In genomic region chr21:36744190-36744559, GRCh38 we compare ENCODE assay signal across 22 cellular contexts. TPM values are rescaled to one million over a fixed set of nuclear protein-coding genes. Genes with fewer than 3 reads are reported as not detected.
DNase-seq lines count a peak whose midpoint lies in the region; ATAC-seq, FAIRE-seq and TF ChIP-seq lines count a peak whose summit lies in the region.
"Had no signal": no experiment of that assay in that cellular context is flagged by ENCODE, and none has a peak within 500 bp of the region (broad histone marks: within the 10 kb centered on the region; RNA-seq: fewer than 3 reads in every experiment).

No MANE protein-coding gene starts in this region.

- no peaks in the 10 kb centered on the region for H3K36me3 Mint-ChIP-seq in astrocyte (ENCODE audit: low read depth, unreplicated experiment)
- H3K36me3 Mint-ChIP-seq in glutamatergic neuron (ENCODE audit: unreplicated experiment): no peaks in the 10 kb centered on the region

- no peak overlapping the region for H4K91ac ChIP-seq in IMR-90 (ENCODE audit: insufficient read depth, low read depth, low read length)

- no peak for FAIRE-seq in astrocyte (lab: Jason Lieb, UNC)
- no peak for FAIRE-seq in small intestine (lab: Jason Lieb, UNC)
- FAIRE-seq: A204.1, GM12878, H54, HepG2 had no signal

- peaks cover 2% of the 10 kb centered on the region for H3K4me1 Mint-ChIP-seq in astrocyte (ENCODE audit: low read depth, unreplicated experiment)
- peaks cover 4% of the 10 kb centered on the region for H3K4me1 Mint-ChIP-seq in glutamatergic neuron (ENCODE audit: low read depth, unreplicated experiment)

- ATAC-seq in IMR-90 (ENCODE audit: low read depth) (no peak), GM18868 (IDR thresholded peaks at IDR 0.05; ENCODE audit: unreplicated experiment) (no peak)
- ATAC-seq: GM12878, HepG2 had no signal

- peaks cover 2% of the 10 kb centered on the region; the same call in 1 of the 2 replicates for H3K36me3 ChIP-seq in IMR-90 (ENCODE audit: control insufficient read depth, insufficient read depth, low read length)
- H3K36me3 ChIP-seq in astrocyte (ENCODE audit: insufficient read depth, low read length): no peaks in the 10 kb centered on the region
- H3K36me3 ChIP-seq in small intestine (ENCODE audit: control insufficient read depth in 2 of 2, insufficient read depth in 2 of 2, low read length in 2 of 2): no peaks in the 10 kb centered on the region
- H3K36me3 ChIP-seq: BLaER1 had no signal

- H3K9me3 Mint-ChIP-seq in astrocyte (ENCODE audit: unreplicated experiment): peaks cover 1% of the 10 kb centered on the region
- peaks cover 11% of the 10 kb centered on the region for H3K9me3 Mint-ChIP-seq in glutamatergic neuron (ENCODE audit: unreplicated experiment)
- H3K9me3 Mint-ChIP-seq: CD4-positive, alpha-beta memory T cell; HFFc6 had no signal

- H3K56ac ChIP-seq in IMR-90 (ENCODE audit: extremely low read depth, insufficient read depth, low read length): no peak overlapping the region

- H3K4me3 ChIP-seq in IMR-90 (ENCODE audit: insufficient read depth, low read depth, low read length) (no peak overlapping the region), astrocyte (ENCODE audit: insufficient read depth, low read depth, low read length) (no peak overlapping the region), epithelial cell of proximal tubule (ENCODE audit: low read depth, low read length) (peak overlapping the region; percentile 8), small intestine (ENCODE audit: low read depth in 1 of 2, low read length in 2 of 2) (no peak overlapping the region)
- H3K4me3 ChIP-seq: BLaER1, GM12878, GM23248 had no signal

- H2AFZ ChIP-seq in IMR-90 (replicated peaks; ENCODE audit: low read length, poor library complexity) (peak overlapping the region; percentile 64), astrocyte (ENCODE audit: low read depth, low read length) (peak overlapping the region; percentile 34)
- H2AFZ ChIP-seq: GM23248 had no signal

- no peak overlapping the region for H3K4me3 Mint-ChIP-seq in astrocyte (ENCODE audit: unreplicated experiment)
- no peak overlapping the region for H3K4me3 Mint-ChIP-seq in glutamatergic neuron (ENCODE audit: unreplicated experiment)
- H3K4me3 Mint-ChIP-seq: CD4-positive, alpha-beta memory T cell; HFFc6 had no signal

- no peaks in the 10 kb centered on the region for H3K79me1 ChIP-seq in IMR-90 (ENCODE audit: low read depth in 1 of 2, low read length in 2 of 2)

- 0 out of 2 replicates have a peak, but pooled peaks cover 2% of the 10 kb centered on the region for H3K9me1 ChIP-seq in IMR-90 (ENCODE audit: insufficient read depth, low read length)

- H3K9me3 ChIP-seq in IMR-90 (ENCODE audit: control insufficient read depth, insufficient read depth, low read length) (no peaks in the 10 kb centered on the region), astrocyte (ENCODE audit: insufficient read depth, low read depth, low read length) (no peaks in the 10 kb centered on the region), small intestine (ENCODE audit: control insufficient read depth, low read depth) (no peaks in the 10 kb centered on the region)

- in situ Hi-C loops in IMR-90 (cut with MboI; ENCODE audit: low sequenced_read_pairs): loop anchor here (5.0 kb wide), 1 partner anchor 183 kb away; no protein-coding TSS in a partner anchor

- TF ChIP-seq RAD21 in IMR-90 (IDR thresholded peaks at IDR 0.05; ENCODE audit: low read length): no peak

- H2AK9ac ChIP-seq in IMR-90 (replicated peaks; ENCODE audit: low read depth, low read length, poor library complexity): no peak overlapping the region

- no peak overlapping the region for H2BK15ac ChIP-seq in IMR-90 (ENCODE audit: low read depth, low read length)

- no peak overlapping the region for H3K27ac ChIP-seq in IMR-90 (ENCODE audit: insufficient read depth, low read length)
- no peak overlapping the region for H3K27ac ChIP-seq in astrocyte (ENCODE audit: low read depth, low read length)
- H3K27ac ChIP-seq in small intestine (ENCODE audit: low read depth in 1 of 2, low read length in 1 of 2): no peak overlapping the region
- H3K27ac ChIP-seq: BLaER1, GM23248, KMS-11 had no signal

- no TSS peak for BruUV-seq in IMR-90 (replicated peaks; lab: Mats Ljungman, UMichigan)

- POLR2A ChIA-PET in IMR-90 (lab: Charles Lee; ENCODE audit: unreplicated experiment): no interaction called here

- H3K4me2 ChIP-seq in IMR-90 (ENCODE audit: low read depth, low read length) (no peak overlapping the region), astrocyte (ENCODE audit: low read length) (peak overlapping the region; percentile 61)
- H3K4me2 ChIP-seq: BLaER1, KMS-11 had no signal

- peaks cover 4% of the 10 kb centered on the region for H3K4me1 ChIP-seq in IMR-90 (ENCODE audit: control insufficient read depth, insufficient read depth, low read length)
- H3K4me1 ChIP-seq in astrocyte (ENCODE audit: insufficient read depth, low read length): peaks cover 11% of the 10 kb centered on the region
- peaks cover 0 to 2% of the 10 kb centered on the region in 2 donors for H3K4me1 ChIP-seq in small intestine (ENCODE audit: control insufficient read depth in 2 of 2, insufficient read depth in 1 of 2, low read depth in 1 of 2, low read length in 1 of 2)
- H3K4me1 ChIP-seq: BLaER1 had no signal

- no peak overlapping the region for H3K18ac ChIP-seq in IMR-90 (ENCODE audit: low read depth, low read length)

- H3K27me3 Mint-ChIP-seq in astrocyte (ENCODE audit: low read depth, unreplicated experiment) (peaks cover 11% of the 10 kb centered on the region), glutamatergic neuron (ENCODE audit: unreplicated experiment) (peaks cover 9% of the 10 kb centered on the region)

- H2BK120ac ChIP-seq in IMR-90 (ENCODE audit: low read depth, low read length): no peak overlapping the region

- H3K14ac ChIP-seq in IMR-90 (replicated peaks; ENCODE audit: low read depth, low read length): no peak overlapping the region

- H3K27ac Mint-ChIP-seq in astrocyte (ENCODE audit: unreplicated experiment): no peak overlapping the region
- no peak overlapping the region for H3K27ac Mint-ChIP-seq in glutamatergic neuron (ENCODE audit: unreplicated experiment)
- H3K27ac Mint-ChIP-seq: CD14-positive monocyte, HFFc6 had no signal

- 100% methylated on average over 1 of the region's 3 CpGs; no CpG with 5 or more reads in 1 of the 2 experiments for WGBS in IMR-90 (ENCODE audit: extremely low coverage in 2 of 2, insufficient read length in 1 of 2), 2 experiments
- 14 to 62% (median 42%) methylated on average over 3 of the region's 3 CpGs for WGBS in small intestine, 3 donors

- dilution Hi-C loops in IMR-90 (cut with HindIII; ENCODE audit: low sequenced_read_pairs, unreplicated experiment): no loop called here

- DNase-seq in IMR-90 (no peak), astrocyte (ENCODE audit: low read depth) (no peak), epithelial cell of proximal tubule (ENCODE audit: low read depth) (no peak), small intestine (peak; percentile 80), glutamatergic neuron (no peak)
- DNase-seq in effector CD8-positive, alpha-beta T cell (lab: John Stamatoyannopoulos, UW): no peak
- DNase-seq: ACHN; AML-193; CD4-positive, alpha-beta memory T cell; DND-41; EL; GM23248; HCEC 1CT; HFFc6 had no signal

- H2BK20ac ChIP-seq in IMR-90 (ENCODE audit: low read depth, low read length): no peak overlapping the region

- intact Hi-C loops in IMR-90 (cut with micrococcal nuclease): loop anchor here (10.0 kb wide), 1 partner anchor 239 kb away; no protein-coding TSS in a partner anchor

- CTCF ChIA-PET in IMR-90 (lab: Yijun Ruan, JAX): no interaction called here

- H2AK5ac ChIP-seq in IMR-90 (ENCODE audit: low read depth, low read length): no peak overlapping the region

- no peak for TF ChIP-seq POLR2A in IMR-90 (IDR thresholded peaks at IDR 0.05; ENCODE audit: low read depth, low read length)

- H3K79me2 ChIP-seq in astrocyte (ENCODE audit: insufficient read depth, low read length): no peaks in the 10 kb centered on the region

- H3K23ac ChIP-seq in IMR-90 (ENCODE audit: low read depth, low read length): no peak overlapping the region

- H3K9ac ChIP-seq in IMR-90 (ENCODE audit: low read depth, low read length) (no peak overlapping the region), astrocyte (ENCODE audit: low read length) (no peak overlapping the region)
- H3K9ac ChIP-seq: BLaER1, GM23248, KMS-11 had no signal

- H4K5ac ChIP-seq in IMR-90 (ENCODE audit: low read depth, low read length): no peak overlapping the region

- H4K8ac ChIP-seq in IMR-90 (ENCODE audit: low read depth in 2 of 2, low read length in 2 of 2): no peak overlapping the region; a peak in 1 of 4 replicates

- no peak overlapping the region for H3K4ac ChIP-seq in IMR-90 (ENCODE audit: low read depth, low read length)

- H3K27me3 ChIP-seq in IMR-90 (ENCODE audit: control insufficient read depth, insufficient read depth, low read length) (peaks cover 10% of the 10 kb centered on the region), astrocyte (ENCODE audit: insufficient read depth, low read length) (no peaks in the 10 kb centered on the region), small intestine (ENCODE audit: control insufficient read depth in 2 of 2, insufficient read depth in 2 of 2, low read length in 2 of 2) (peaks cover 3 to 4% of the 10 kb centered on the region in 2 donors)

- H2BK5ac ChIP-seq in IMR-90 (ENCODE audit: low read depth, low read length, poor library complexity, severe bottlenecking): no peak overlapping the region

- TF ChIP-seq CTCF in IMR-90 (conservative IDR thresholded peaks at IDR 0.05; ENCODE audit: low read depth, low read length) (no peak), astrocyte (IDR thresholded peaks at IDR 0.05; ENCODE audit: insufficient read depth, low read depth, low read length) (no peak), epithelial cell of proximal tubule (conservative IDR thresholded peaks at IDR 0.05; ENCODE audit: low read depth, low read length) (no peak), glutamatergic neuron (IDR thresholded peaks at IDR 0.05; ENCODE audit: partially characterized antibody, unreplicated experiment) (no peak)

- no peaks in the 10 kb centered on the region for H4K20me1 ChIP-seq in IMR-90 (ENCODE audit: insufficient read depth, low read length)
- no peaks in the 10 kb centered on the region for H4K20me1 ChIP-seq in astrocyte (ENCODE audit: insufficient read depth, low read length)
- H4K20me1 ChIP-seq: BLaER1 had no signal

TF ChIP-seq in IMR-90, 13 proteins besides CTCF, POLR2A, EP300 and RAD21 (continues in another document):
- no peak for TF ChIP-seq NFE2L2 (IDR thresholded peaks at IDR 0.05; ENCODE audit: low read depth, low read length)
- TF ChIP-seq BHLHE40 (IDR thresholded peaks at IDR 0.05; ENCODE audit: low read depth, low read length): no peak

RNA-seq across cellular contexts. Expression of gene SIM2, which starts 45.3 kb away (rescaled TPM):
- 1.9 and 2.2 TPM in 2 replicates for total RNA-seq in IMR-90 (2012; rRNA removed)
- 7.5 and 7.9 TPM in 2 replicates for polyA plus RNA-seq in IMR-90 (2012; rRNA removed)
- 7.5 and 8.7 TPM in 2 replicates for polyA plus RNA-seq in IMR-90 (2012; cell fraction: cytosol; rRNA removed)
- polyA plus RNA-seq in IMR-90 (2012; cell fraction: nucleus; rRNA removed; ENCODE audit: low replicate concordance): 22.1 and 26.1 TPM in 2 replicates
- total RNA-seq in astrocyte: 9.2 and 12.8 TPM in 2 replicates
- 22.3 and 23.2 TPM in 2 replicates for total RNA-seq in epithelial cell of proximal tubule
- polyA plus RNA-seq in small intestine: under 1 TPM in 1 of 3 donors, not detected in 2; 0.04 TPM
- 4.8 TPM for total RNA-seq in glutamatergic neuron (ENCODE audit: unreplicated experiment)
- total RNA-seq: CD4-positive, alpha-beta memory T cell; GM23248; HFFc6 had no signal
- polyA plus RNA-seq: CD14-positive monocyte had no signal
